In genomic region chr16:23835390-23836077, GRCh38 we compare ENCODE assay signal across 8 cellular contexts. TPM values are rescaled to one million over a fixed set of nuclear protein-coding genes. Genes with fewer than 3 reads are reported as not detected.
DNase-seq lines count a peak whose midpoint lies in the region; ATAC-seq and TF ChIP-seq lines count a peak whose summit lies in the region.

TSS of gene PRKCB (plus strand) at chr16:23835983.

- H3K27ac ChIP-seq in GM23338 (ENCODE audit: low read depth) (no peak within 1 kb of the TSS), duodenal mucosa (ENCODE audit: low read depth, low read length) (no peak within 1 kb of the TSS)

- H3K27me3 Mint-ChIP-seq in GM23338 (ENCODE audit: insufficient read depth, low read depth, poor library complexity): peaks cover 41% of the 10 kb centered on the region

- TF ChIP-seq CTCF in GM10266 (IDR thresholded peaks at IDR 0.05; ENCODE audit: control insufficient read depth, insufficient read depth, low read depth, missing control alignments): no peak
- no peak for TF ChIP-seq CTCF in GM23338 (conservative IDR thresholded peaks at IDR 0.05; ENCODE audit: low read depth in 2 of 2)

- H3K4me3 ChIP-seq in GM23338 (peak within 1 kb of the TSS; percentile 80), duodenal mucosa (ENCODE audit: low read depth in 1 of 2, low read length in 2 of 2) (peak within 1 kb of the TSS; percentile 62 to 73)

- peak within 1 kb of the TSS; percentile 12 to 24 for H3K9ac ChIP-seq in duodenal mucosa (ENCODE audit: low read depth in 1 of 2, low read length in 2 of 2)

- 0 out of 2 replicates have a peak, but pooled peaks cover 4% of the 10 kb centered on the region for H3K9me2 ChIP-seq in GM23338 (ENCODE audit: insufficient read depth)

- no peaks in the 10 kb centered on the region for H3K36me3 ChIP-seq in GM23338 (ENCODE audit: insufficient read depth)
- no peaks in the 10 kb centered on the region for H3K36me3 ChIP-seq in duodenal mucosa (ENCODE audit: control insufficient read depth in 1 of 2, insufficient read depth in 2 of 2, low read length in 2 of 2)

- H3K36me3 Mint-ChIP-seq in GM23338 (ENCODE audit: low read depth): no peaks in the 10 kb centered on the region; the same call in 2 of the 3 replicates

- no peaks in the 10 kb centered on the region for H3K79me2 ChIP-seq in GM23338 (replicated peaks; ENCODE audit: insufficient read depth)

- DNase-seq in GM10266 (ENCODE audit: extremely low spot score) (peak; percentile 97), GM23338 (ENCODE audit: low spot score) (peak; percentile 96), NCI-H1092 (lab: John Stamatoyannopoulos, UW) (peak; percentile 36), lung microvascular endothelial cell (ENCODE audit: low read depth in 2 of 2) (peak; percentile 25 to 54), NCI-H1417 treated with DMSO at 0.1 percent for 48 hours (lab: John Stamatoyannopoulos, UW) (no peak)
- DNase-seq in activated CD4-positive, alpha-beta T cell treated with anti-CD3 and anti-CD28 coated beads, Interleukin-2, amount 50 U/mL, for 24 hours (ENCODE audit: low read depth in 1 of 2, low spot score in 1 of 2): peak; percentile 84
- peak; percentile 81 to 90 (median 82) for DNase-seq in stimulated activated CD4-positive, alpha-beta T cell treated with anti-CD3 and anti-CD28 coated beads, TNF-alpha, amount 100 ng/mL, for 48 hours (ENCODE audit: low read depth in 3 of 3)

- H3F3A ChIP-seq in GM23338 (replicated peaks; ENCODE audit: low read depth): 0 out of 2 replicates have a peak, but pooled peaks cover 2% of the 10 kb centered on the region

- peak within 1 kb of the TSS; percentile 87 for H3K4me3 Mint-ChIP-seq in GM23338

- peaks cover 43% of the 10 kb centered on the region for H3K27me3 ChIP-seq in GM23338 (ENCODE audit: insufficient read depth)
- H3K27me3 ChIP-seq in duodenal mucosa (ENCODE audit: control insufficient read depth in 1 of 2, insufficient read depth in 2 of 2, low read length in 2 of 2): peaks cover 7 to 16% of the 10 kb centered on the region in 2 donors

- no peak within 1 kb of the TSS for H3K27ac Mint-ChIP-seq in GM23338

- peak within 1 kb of the TSS; percentile 95 for H3K4me2 ChIP-seq in GM23338

- H2AFZ ChIP-seq in GM23338: peak within 1 kb of the TSS; percentile 100

- peaks cover 31% of the 10 kb centered on the region for H3K4me1 Mint-ChIP-seq in GM23338

- ATAC-seq in GM23338: peak; percentile 81

- H4K20me1 ChIP-seq in GM23338 (replicated peaks; ENCODE audit: insufficient read depth): no peaks in the 10 kb centered on the region; the same call in 1 of the 2 replicates

- peaks cover 13% of the 10 kb centered on the region for H3K4me1 ChIP-seq in GM23338 (ENCODE audit: insufficient read depth)
- H3K4me1 ChIP-seq in duodenal mucosa (ENCODE audit: control insufficient read depth in 1 of 2, insufficient read depth in 2 of 2, low read length in 2 of 2): peaks cover 20% of the 10 kb centered on the region in 2 donors

- peaks cover 4% of the 10 kb centered on the region; the same call in 2 of the 3 replicates for H3K9me3 Mint-ChIP-seq in GM23338

- H3K9me3 ChIP-seq in duodenal mucosa (ENCODE audit: control insufficient read depth in 1 of 2, low read length in 2 of 2): no peaks in the 10 kb centered on the region

TF ChIP-seq in GM23338, 12 proteins besides CTCF, POLR2A, EP300 and RAD21:
- TF ChIP-seq CREB1 (CRISPR knock-in tag; IDR thresholded peaks at IDR 0.05; ENCODE audit: low read depth): 0 out of 2 replicates have a peak, but pooled peaks have one; percentile 30
- no peak for TF ChIP-seq NANOG (IDR thresholded peaks at IDR 0.05; ENCODE audit: borderline replicate concordance)
- TF ChIP-seq JUNB (IDR thresholded peaks at IDR 0.05; ENCODE audit: unreplicated experiment): no peak
- no peak for TF ChIP-seq ETS1 (IDR thresholded peaks at IDR 0.05)
- peak; percentile 43; the same call in 1 of the 2 replicates for TF ChIP-seq POLR2AphosphoS5 (IDR thresholded peaks at IDR 0.05; ENCODE audit: low read depth)
TF ChIP-seq in GM23338: peak in this region for 2.

RNA-seq across cellular contexts. Expression of gene PRKCB, which starts in this region (rescaled TPM):
- 9.2 and 16.4 TPM in 2 replicates for total RNA-seq in GM23338 (2014; rRNA removed; shearing (Covaris generic))
- 3.7 and 3.8 TPM in 2 replicates for polyA plus RNA-seq in GM23338 (2016; fragmentation: Nextera tagmentation; extraction: Ambion mirVana)
- under 0.01 TPM in 1 of 2 replicates, not detected in the other for total RNA-seq in lung microvascular endothelial cell

Comparison
In these comparisons a context has a peak if more than half of its experiments do, and no peak if none do; other contexts are left out.
1. RNA of gene PRKCB (total RNA-seq): 9.2 to 16.4 TPM in GM23338; under 0.01 TPM in lung microvascular endothelial cell; every median in the first group is over 10 times any median in the second.
2. Peak in DNase-seq in lung microvascular endothelial cell; RNA of the gene not detected or under 1 TPM.